8 cellular contexts compared by ENCODE assay signal in genomic region chr19:56507446-56508281, GRCh38. TPM values are rescaled to one million over a fixed set of nuclear protein-coding genes. Genes with fewer than 3 reads are reported as not detected.
DNase-seq lines count a peak whose midpoint lies in the region; ATAC-seq and TF ChIP-seq lines count a peak whose summit lies in the region.

ZNF471 (plus strand) TSS chr19:56507855; CDS start chr19:56511572, 3,717 bp downstream.

- H4K8ac ChIP-seq in neuronal stem cell (ENCODE audit: low read depth, low read length): peak within 1 kb of the TSS; percentile 70

- no peak within 1 kb of the TSS for H3K4me3 Mint-ChIP-seq in HFFc6

- DNase-seq in A172 (ENCODE audit: low spot score) (peak; percentile 96), HFFc6 (peak; percentile 91), SJCRH30 (peak; percentile 99), neuronal stem cell (ENCODE audit: low spot score) (peak; percentile 97), HuH-7 (ENCODE audit: low spot score) (no peak)
- DNase-seq in activated naive CD4-positive, alpha-beta T cell (lab: John Stamatoyannopoulos, UW): peak; percentile 34 to 80 (median 54)

- H2BK5ac ChIP-seq in neuronal stem cell (ENCODE audit: low read length): peak within 1 kb of the TSS; percentile 93

- peak; percentile 100 for ATAC-seq in gastroesophageal sphincter

- H3K9me3 Mint-ChIP-seq in HFFc6: peaks cover 19% of the 10 kb centered on the region

- H2AK5ac ChIP-seq in neuronal stem cell (ENCODE audit: low read depth, low read length): no peak within 1 kb of the TSS

- no peak within 1 kb of the TSS for H2AFZ ChIP-seq in neuronal stem cell (ENCODE audit: low read length)

- H2BK120ac ChIP-seq in neuronal stem cell (ENCODE audit: low read depth, low read length): no peak within 1 kb of the TSS

- H4K91ac ChIP-seq in neuronal stem cell (ENCODE audit: low read depth, low read length, poor library complexity): no peak within 1 kb of the TSS

- H3K4me2 ChIP-seq in neuronal stem cell (ENCODE audit: insufficient read depth, low read length, poor library complexity, severe bottlenecking): peak within 1 kb of the TSS; percentile 98

- H3K27me3 ChIP-seq in SJCRH30 (no peaks in the 10 kb centered on the region), gastroesophageal sphincter (no peaks in the 10 kb centered on the region), neuronal stem cell (ENCODE audit: control insufficient read depth in 3 of 3, insufficient read depth in 3 of 3, low read depth in 1 of 3, low read length in 3 of 3) (no peaks in the 10 kb centered on the region), stomach smooth muscle (ENCODE audit: control insufficient read depth in 1 of 2, insufficient read depth in 2 of 2, low read length in 2 of 2) (no peaks in the 10 kb centered on the region)

- no peak for TF ChIP-seq CTCF in HFFc6 (IDR thresholded peaks at IDR 0.05)
- TF ChIP-seq CTCF in gastroesophageal sphincter (IDR thresholded peaks at IDR 0.05): no peak

- H3K9ac ChIP-seq in neuronal stem cell (ENCODE audit: low read depth, low read length, poor library complexity): peak within 1 kb of the TSS; percentile 97
- H3K9ac ChIP-seq in stomach smooth muscle (ENCODE audit: low read length in 2 of 2): peak within 1 kb of the TSS; percentile 85 to 97

- no peak within 1 kb of the TSS for H3K4ac ChIP-seq in neuronal stem cell (ENCODE audit: low read length)

- H3K27ac ChIP-seq in SJCRH30 (peak within 1 kb of the TSS; percentile 96), gastroesophageal sphincter (peak within 1 kb of the TSS; percentile 65 to 99 (median 96)), neuronal stem cell (replicated peaks; ENCODE audit: low read length) (peak within 1 kb of the TSS; percentile 84), stomach smooth muscle (ENCODE audit: low read length) (peak within 1 kb of the TSS; percentile 94)

- no peak within 1 kb of the TSS for H2BK12ac ChIP-seq in neuronal stem cell (ENCODE audit: low read length)

- 0% methylated on average over 2 to 3 of the region's 74 CpGs for WGBS in gastroesophageal sphincter (ENCODE audit: low coverage in 1 of 2), 2 donors
- no CpG with 5 or more reads among the region's 74 CpGs for WGBS in neuronal stem cell (ENCODE audit: extremely low coverage in 2 of 2, insufficient read length in 2 of 2, insufficient replicate concordance in 1 of 2), 2 donors

- peak within 1 kb of the TSS; percentile 99 for H3K18ac ChIP-seq in neuronal stem cell (ENCODE audit: low read length)

- peak within 1 kb of the TSS; percentile 51 for H3K23ac ChIP-seq in neuronal stem cell (ENCODE audit: low read depth, low read length, poor library complexity)

- no peaks in the 10 kb centered on the region for H3K79me1 ChIP-seq in neuronal stem cell (ENCODE audit: low read depth, low read length)

- H2BK15ac ChIP-seq in neuronal stem cell (ENCODE audit: low read length): no peak within 1 kb of the TSS

- peaks cover 5% of the 10 kb centered on the region for H3K4me1 Mint-ChIP-seq in HFFc6 (ENCODE audit: low read depth)

- peak within 1 kb of the TSS; percentile 92 for H3K4me3 ChIP-seq in SJCRH30
- H3K4me3 ChIP-seq in gastroesophageal sphincter: peak within 1 kb of the TSS; percentile 50 to 71
- peak within 1 kb of the TSS; percentile 31 to 82 for H3K4me3 ChIP-seq in neuronal stem cell (ENCODE audit: low read length in 2 of 2)
- H3K4me3 ChIP-seq in stomach smooth muscle (ENCODE audit: low read length in 2 of 2): peak within 1 kb of the TSS; percentile 90 to 98

- no peaks in the 10 kb centered on the region for H3K9me3 ChIP-seq in SJCRH30 (replicated peaks)
- H3K9me3 ChIP-seq in gastroesophageal sphincter: peaks cover 0 to 10% (median 0%) of the 10 kb centered on the region in 3 donors
- peaks cover 6 to 12% of the 10 kb centered on the region in 2 donors for H3K9me3 ChIP-seq in neuronal stem cell (replicated peaks in 1 of 2; ENCODE audit: control insufficient read depth in 2 of 2, insufficient read depth in 1 of 2, low read depth in 1 of 2, low read length in 2 of 2)
- H3K9me3 ChIP-seq in stomach smooth muscle (ENCODE audit: control insufficient read depth in 2 of 2, low read length in 2 of 2): no peaks in the 10 kb centered on the region

- peak within 1 kb of the TSS; percentile 73 for H3K27ac Mint-ChIP-seq in HFFc6

- H3K27me3 Mint-ChIP-seq in HFFc6 (ENCODE audit: insufficient read depth): no peaks in the 10 kb centered on the region

- no peak for TF ChIP-seq EP300 in gastroesophageal sphincter (IDR thresholded peaks at IDR 0.05)

- H3K36me3 Mint-ChIP-seq in HFFc6 (ENCODE audit: low read depth): peaks cover 14% of the 10 kb centered on the region

- H3K14ac ChIP-seq in neuronal stem cell (ENCODE audit: low read length): peak within 1 kb of the TSS; percentile 79

- no peaks in the 10 kb centered on the region for H3K36me3 ChIP-seq in SJCRH30
- H3K36me3 ChIP-seq in gastroesophageal sphincter: peaks cover 0 to 15% of the 10 kb centered on the region in 2 donors
- H3K36me3 ChIP-seq in neuronal stem cell (replicated peaks in 1 of 2; ENCODE audit: control insufficient read depth in 2 of 2, insufficient read depth in 2 of 2, low read length in 2 of 2): peaks cover 0 to 3% of the 10 kb centered on the region in 2 donors
- no peaks in the 10 kb centered on the region for H3K36me3 ChIP-seq in stomach smooth muscle (ENCODE audit: control insufficient read depth in 2 of 2, insufficient read depth in 2 of 2, low read length in 2 of 2)

- H3K4me1 ChIP-seq in SJCRH30: no peaks in the 10 kb centered on the region
- H3K4me1 ChIP-seq in gastroesophageal sphincter: peaks cover 0 to 9% (median 6%) of the 10 kb centered on the region in 3 donors
- peaks cover 0 to 8% of the 10 kb centered on the region in 2 donors for H3K4me1 ChIP-seq in neuronal stem cell (ENCODE audit: control insufficient read depth in 2 of 2, insufficient read depth in 1 of 2, low read depth in 1 of 2, low read length in 2 of 2)
- H3K4me1 ChIP-seq in stomach smooth muscle (ENCODE audit: control insufficient read depth, insufficient read depth, low read length): peaks cover 13% of the 10 kb centered on the region

- peak in 1 of 2 donors; percentile 12 for TF ChIP-seq POLR2A in gastroesophageal sphincter (IDR thresholded peaks at IDR 0.05)

RNA-seq across cellular contexts. Expression of gene ZNF471, which starts in this region (rescaled TPM):
- total RNA-seq in A172 (2014; rRNA removed; shearing (Covaris generic)): 2.8 TPM in 2 replicates
- 1 to 10 TPM; 2.0 to 2.8 (median 2.3) TPM for total RNA-seq in HFFc6 (2021; fragmentation: NEBNext Ultra II Directional; extraction: Animal tissue kit (Norgen Biotek cat#: 25700))
- 2.5 and 3.4 TPM in 2 replicates for total RNA-seq in SJCRH30 (2014; rRNA removed; shearing (Covaris generic))
- total RNA-seq in gastroesophageal sphincter: 10 to 100 TPM in 2 of 4 donors, 1 to 10 TPM in 2; 8.4 to 18.7 (median 10.2) TPM
- polyA plus RNA-seq in neuronal stem cell (2013, experiment 1 of 2): 1.9 TPM
- polyA plus RNA-seq in neuronal stem cell (2013, experiment 2 of 2): 2.0 TPM
